19 cellular contexts compared by ENCODE assay signal in the genomic region with DNA sequence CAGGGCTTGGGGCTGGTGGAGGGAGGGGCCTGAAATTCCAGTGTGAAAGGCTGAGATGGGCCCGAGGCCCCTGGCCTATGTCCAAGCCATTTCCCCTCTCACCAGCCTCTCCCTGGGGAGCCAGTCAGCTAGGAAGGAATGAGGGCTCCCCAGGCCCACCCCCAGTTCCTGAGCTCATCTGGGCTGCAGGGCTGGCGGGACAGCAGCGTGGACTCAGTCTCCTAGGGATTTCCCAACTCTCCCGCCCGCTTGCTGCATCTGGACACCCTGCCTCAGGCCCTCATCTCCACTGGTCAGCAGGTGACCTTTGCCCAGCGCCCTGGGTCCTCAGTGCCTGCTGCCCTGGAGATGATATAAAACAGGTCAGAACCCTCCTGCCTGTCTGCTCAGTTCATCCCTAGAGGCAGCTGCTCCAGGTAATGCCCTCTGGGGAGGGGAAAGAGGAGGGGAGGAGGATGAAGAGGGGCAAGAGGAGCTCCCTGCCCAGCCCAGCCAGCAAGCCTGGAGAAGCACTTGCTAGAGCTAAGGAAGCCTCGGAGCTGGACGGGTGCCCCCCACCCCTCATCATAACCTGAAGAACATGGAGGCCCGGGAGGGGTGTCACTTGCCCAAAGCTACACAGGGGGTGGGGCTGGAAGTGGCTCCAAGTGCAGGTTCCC. TPM values are rescaled to one million over a fixed set of nuclear protein-coding genes. Genes with fewer than 3 reads are reported as not detected.
A peak's percentile ranks its signal among the peaks of the same experiment; 100 is the strongest.
DNase-seq lines count a peak whose midpoint lies in the region; TF ChIP-seq lines count a peak whose summit lies in the region.
"Had no signal": no experiment of that assay in that cellular context is flagged by ENCODE, and none has a peak within 500 bp of the region (broad histone marks: within the 10 kb centered on the region; RNA-seq: fewer than 3 reads in every experiment).

A gene (plus strand): TSS at position 383 of the 659 bp plus-strand sequence. CDS start 676 bp downstream, outside the sequence.

- peak within 1 kb of the TSS; percentile 32 to 42 for H3K9ac ChIP-seq in duodenal mucosa (ENCODE audit: low read depth in 1 of 2, low read length in 2 of 2)
- no peak within 1 kb of the TSS for H3K9ac ChIP-seq in mesenchymal stem cell (ENCODE audit: low read length)

- in situ Hi-C loops in brain microvascular endothelial cell (cut with HindIII; ENCODE audit: low pct_ligation_motif_present, low sequenced_read_pairs) = no loop called here

- peak within 1 kb of the TSS in 1 of 2 experiments; percentile 19 for H2BK12ac ChIP-seq in mesenchymal stem cell (ENCODE audit: low read length in 2 of 2)

- H3K4me2 ChIP-seq in mesenchymal stem cell (ENCODE audit: low read length, poor library complexity, severe bottlenecking) = no peak within 1 kb of the TSS

- no peaks in the 10 kb centered on the region for H3K79me1 ChIP-seq in mesenchymal stem cell (replicated peaks; ENCODE audit: low read length, poor library complexity, severe bottlenecking)

- TF ChIP-seq CTCF in BE2C (IDR thresholded peaks at IDR 0.05; ENCODE audit: low read depth, low read length) (no peak), brain microvascular endothelial cell (IDR thresholded peaks at IDR 0.05; ENCODE audit: low read depth, low read length, missing control alignments) (no peak)

- H4K91ac ChIP-seq in mesenchymal stem cell (ENCODE audit: low read length) = no peak within 1 kb of the TSS

- no peak within 1 kb of the TSS for H3K4me3 ChIP-seq in BE2C (ENCODE audit: low read depth, low read length)
- peak within 1 kb of the TSS; percentile 21 to 42 for H3K4me3 ChIP-seq in duodenal mucosa (ENCODE audit: low read depth in 1 of 2, low read length in 2 of 2)
- H3K4me3 ChIP-seq in mesenchymal stem cell (ENCODE audit: insufficient read depth in 1 of 2, low read depth in 1 of 2, low read length in 2 of 2) = no peak within 1 kb of the TSS
- no peak within 1 kb of the TSS for H3K4me3 ChIP-seq in brain microvascular endothelial cell (ENCODE audit: low read depth, low read length)
- H3K4me3 ChIP-seq: heart left ventricle had no signal

- H2AK5ac ChIP-seq in mesenchymal stem cell (ENCODE audit: low read length, severe bottlenecking) = no peak within 1 kb of the TSS

- H3K36me3 ChIP-seq in BE2C (no peaks in the 10 kb centered on the region), duodenal mucosa (ENCODE audit: control insufficient read depth in 1 of 2, insufficient read depth in 2 of 2, low read length in 2 of 2) (no peaks in the 10 kb centered on the region), mesenchymal stem cell (ENCODE audit: control insufficient read depth in 1 of 2, insufficient read depth in 2 of 2, low read depth in 1 of 2, low read length in 2 of 2) (no peaks in the 10 kb centered on the region), brain microvascular endothelial cell (replicated peaks) (no peaks in the 10 kb centered on the region)
- H3K36me3 ChIP-seq: heart left ventricle had no signal

- no peak within 1 kb of the TSS for H2BK120ac ChIP-seq in mesenchymal stem cell (ENCODE audit: low read depth, low read length)

- peaks cover 11% of the 10 kb centered on the region for H3K4me1 ChIP-seq in BE2C
- peaks cover 48 to 54% of the 10 kb centered on the region in 2 donors for H3K4me1 ChIP-seq in duodenal mucosa (ENCODE audit: control insufficient read depth in 1 of 2, insufficient read depth in 2 of 2, low read length in 2 of 2)
- peaks cover 5% of the 10 kb centered on the region for H3K4me1 ChIP-seq in mesenchymal stem cell (ENCODE audit: control insufficient read depth, insufficient read depth, low read depth, low read length)

- H4K8ac ChIP-seq in mesenchymal stem cell (ENCODE audit: low read length) = no peak within 1 kb of the TSS

- DNase-seq in BE2C (peak; percentile 34), NCI-H226 (peak; percentile 22), mesenchymal stem cell (peak; percentile 24), brain microvascular endothelial cell (no peak), NCI-H748 treated with DMSO at 0.1 percent for 48 hours (lab: John Stamatoyannopoulos, UW) (no peak), nucleus accumbens (lab: John Stamatoyannopoulos, UW) (no peak), Ammon's horn (ENCODE audit: low spot score) (no peak)
- DNase-seq: activated CD8-positive, alpha-beta T cell treated with anti-CD3 and anti-CD28 coated beads, Interleukin-2, amount 10 ng/mL, durations not matched to agents 7 days and 5 days; activated naive CD8-positive, alpha-beta T cell treated with anti-CD3 and anti-CD28 coated beads, Interleukin-2, amount 10 ng/mL, durations not matched to agents 7 days and 5 days; DMS79 treated with DMSO at 0.1 percent for 48 hours; heart left ventricle; NCI-H526; retina; SHP77 treated with DMSO at 0.1 percent for 48 hours; stimulated activated CD4-positive, alpha-beta T cell treated with anti-CD3 and anti-CD28 coated beads, Interleukin-1b, Interleukin-23, amount 100 ng/mL, for 48 hours; T-helper 2 cell had no signal

- 53% methylated on average over 7 of the region's 9 CpGs for WGBS in mesenchymal stem cell

- H3K18ac ChIP-seq in mesenchymal stem cell (ENCODE audit: low read depth in 1 of 2, low read length in 2 of 2) = no peak within 1 kb of the TSS

- H3K23ac ChIP-seq in mesenchymal stem cell (ENCODE audit: low read length in 2 of 2) = no peak within 1 kb of the TSS

- no peaks in the 10 kb centered on the region for H3K27me3 ChIP-seq in BE2C
- H3K27me3 ChIP-seq in duodenal mucosa (ENCODE audit: control insufficient read depth in 1 of 2, insufficient read depth in 2 of 2, low read length in 2 of 2) = no peaks in the 10 kb centered on the region
- H3K27me3 ChIP-seq in mesenchymal stem cell (ENCODE audit: control insufficient read depth in 1 of 2, insufficient read depth in 1 of 2, low read length in 2 of 2) = peaks cover 0 to 19% of the 10 kb centered on the region in 2 experiments
- no peaks in the 10 kb centered on the region for H3K27me3 ChIP-seq in brain microvascular endothelial cell (replicated peaks)
- H3K27me3 ChIP-seq: heart left ventricle had no signal

- H2BK15ac ChIP-seq in mesenchymal stem cell (ENCODE audit: low read depth, poor library complexity, severe bottlenecking) = no peak within 1 kb of the TSS

- H3K9me3 ChIP-seq in BE2C (no peaks in the 10 kb centered on the region), duodenal mucosa (ENCODE audit: control insufficient read depth in 1 of 2, low read length in 2 of 2) (no peaks in the 10 kb centered on the region), mesenchymal stem cell (ENCODE audit: control insufficient read depth, low read length) (no peaks in the 10 kb centered on the region)
- H3K9me3 ChIP-seq: heart left ventricle had no signal

- peak within 1 kb of the TSS; percentile 49 for H3K27ac ChIP-seq in duodenal mucosa (ENCODE audit: low read depth, low read length)
- no peak within 1 kb of the TSS for H3K27ac ChIP-seq in mesenchymal stem cell (ENCODE audit: low read length, poor library complexity, severe bottlenecking)
- no peak within 1 kb of the TSS for H3K27ac ChIP-seq in brain microvascular endothelial cell
- H3K27ac ChIP-seq: heart left ventricle had no signal

- no peak within 1 kb of the TSS for H2BK5ac ChIP-seq in mesenchymal stem cell (ENCODE audit: low read depth, low read length, poor library complexity, severe bottlenecking)

- peak within 1 kb of the TSS in 1 of 2 experiments; percentile 30 for H3K4ac ChIP-seq in mesenchymal stem cell (ENCODE audit: low read depth in 1 of 2, low read length in 2 of 2)

- no peak within 1 kb of the TSS for H3K14ac ChIP-seq in mesenchymal stem cell (ENCODE audit: low read length in 2 of 2)

- H2AFZ ChIP-seq in mesenchymal stem cell (ENCODE audit: low read depth, low read length) = no peak within 1 kb of the TSS

RNA-seq across cellular contexts. Expression of the gene that starts here (rescaled TPM):
- polyA plus RNA-seq in BE2C (2012; ENCODE audit: insufficient read depth, insufficient read length, low read depth) = 1.3 TPM
- polyA plus RNA-seq in mesenchymal stem cell (2013, experiment 1 of 2) = not detected
- not detected for polyA plus RNA-seq in mesenchymal stem cell (2013, experiment 2 of 2)
- polyA plus RNA-seq: AG04450, esophagus, heart left ventricle had no signal

Comparison
In these comparisons a context has a peak if more than half of its experiments do, and no peak if none do; other contexts are left out.
1. DNase-seq: peak in BE2C (single experiment), NCI-H226 (single experiment) and mesenchymal stem cell (single experiment); none in brain microvascular endothelial cell (single experiment), NCI-H748 treated with DMSO at 0.1 percent for 48 hours (single experiment), nucleus accumbens (0 of 56) and Ammon's horn (single experiment).
2. H3K4me3 ChIP-seq: peak in duodenal mucosa (2 of 2); none in BE2C (single experiment), mesenchymal stem cell (0 of 2) and brain microvascular endothelial cell (single experiment).